Comparison of ENCODE assay signal across 13 cellular contexts in genomic region chr9:133340256-133340655, GRCh38. TPM values are rescaled to one million over a fixed set of nuclear protein-coding genes. Genes with fewer than 3 reads are reported as not detected.
DNase-seq lines count a peak whose midpoint lies in the region; ATAC-seq, FAIRE-seq and TF ChIP-seq lines count a peak whose summit lies in the region.
"Had no signal": no experiment of that assay in that cellular context is flagged by ENCODE, and none has a peak within 500 bp of the region (broad histone marks: within the 10 kb centered on the region; RNA-seq: fewer than 3 reads in every experiment).

No MANE protein-coding gene starts in this region.

- no peaks in the 10 kb centered on the region for H3K27me3 ChIP-seq in CD8-positive, alpha-beta T cell (ENCODE audit: insufficient read depth, low read length)
- H3K27me3 ChIP-seq in Loucy (ENCODE audit: insufficient read depth, low read length, poor library complexity, severe bottlenecking) (no peaks in the 10 kb centered on the region), small intestine (ENCODE audit: control insufficient read depth in 2 of 2, insufficient read depth in 2 of 2, low read length in 2 of 2) (no peaks in the 10 kb centered on the region)
- H3K27me3 ChIP-seq: tibial artery had no signal

- no peaks in the 10 kb centered on the region for H3K9me2 ChIP-seq in Loucy (replicated peaks; ENCODE audit: low read depth, low read length)

- H3K27ac ChIP-seq in CD8-positive, alpha-beta T cell (ENCODE audit: low read depth, low read length), result peak overlapping the region; percentile 6
- peak overlapping the region in 1 of 2 donors; percentile 3 for H3K27ac ChIP-seq in small intestine (ENCODE audit: low read depth in 1 of 2, low read length in 1 of 2)
- H3K27ac ChIP-seq: tibial artery had no signal

- intact Hi-C loops in CD8-positive, alpha-beta T cell (cut with DNase I, micrococcal nuclease), result loop anchor here in 1 of 2 experiments (10.0 kb wide), 1 partner anchor 795 kb away; the partner anchor contains the start of gene WDR5
- intact Hi-C loops in activated CD8-positive, alpha-beta T cell treated with anti-CD3 and anti-CD28 coated beads for 36 hours (cut with micrococcal nuclease), result no loop called here

- peak overlapping the region; percentile 11 for H3K4me2 ChIP-seq in Loucy (ENCODE audit: low read depth, low read length, poor library complexity, severe bottlenecking)

- FAIRE-seq in small intestine (lab: Jason Lieb, UNC), result no peak
- FAIRE-seq: frontal cortex had no signal

- no peaks in the 10 kb centered on the region for H3K27me3 Mint-ChIP-seq in CD8-positive, alpha-beta T cell (ENCODE audit: low read depth)
- no peaks in the 10 kb centered on the region for H3K27me3 Mint-ChIP-seq in activated CD8-positive, alpha-beta T cell treated with anti-CD3 and anti-CD28 coated beads for 36 hours
- no peaks in the 10 kb centered on the region for H3K27me3 Mint-ChIP-seq in naive thymus-derived CD8-positive, alpha-beta T cell

- POLR2A ChIA-PET in CD8-positive, alpha-beta T cell (lab: Charles Lee), result interaction anchor here (1.3 to 2.0 kb wide), 2 partner anchors 10 to 16 kb away, joined by 3 to 5 read pairs; partner anchors contain the start of genes SURF1 and SURF2
- POLR2A ChIA-PET in activated CD8-positive, alpha-beta T cell treated with anti-CD3 and anti-CD28 coated beads for 36 hours (lab: Charles Lee), result interaction anchor here (24.9 kb wide), 1 partner anchor 21 kb away, joined by 872 read pairs; the partner anchor contains the start of genes MED22, RPL7A, SURF1 and SURF2
- POLR2A ChIA-PET in naive thymus-derived CD8-positive, alpha-beta T cell (lab: Charles Lee), result interaction anchor here (1.3 to 2.1 kb wide), 4 partner anchors 9 to 310 kb away, joined by 5 to 11 read pairs (median 8); partner anchors contain the start of genes GTF3C5, MED22, RPL7A and SURF1

- WGBS in small intestine, 3 donors, result 63 to 90% (median 72%) methylated on average over 3 of the region's 3 CpGs

- H2AFZ ChIP-seq in Loucy (ENCODE audit: low read length), result no peak overlapping the region

- peaks cover 62% of the 10 kb centered on the region for H3K36me3 Mint-ChIP-seq in CD8-positive, alpha-beta T cell
- peaks cover 58% of the 10 kb centered on the region for H3K36me3 Mint-ChIP-seq in activated CD8-positive, alpha-beta T cell treated with anti-CD3 and anti-CD28 coated beads for 36 hours (ENCODE audit: low read depth)
- peaks cover 0 to 49% (median 5%) of the 10 kb centered on the region in 3 donors for H3K36me3 Mint-ChIP-seq in naive thymus-derived CD8-positive, alpha-beta T cell

- no peaks in the 10 kb centered on the region for H3K9me3 ChIP-seq in CD8-positive, alpha-beta T cell (ENCODE audit: low read length)
- H3K9me3 ChIP-seq in Loucy (ENCODE audit: insufficient read depth, low read depth, low read length) (no peaks in the 10 kb centered on the region), small intestine (ENCODE audit: control insufficient read depth, low read depth) (no peaks in the 10 kb centered on the region)
- H3K9me3 ChIP-seq: tibial artery had no signal

- peak overlapping the region; percentile 77 for H3K27ac Mint-ChIP-seq in CD8-positive, alpha-beta T cell
- peak overlapping the region; percentile 78 for H3K27ac Mint-ChIP-seq in activated CD8-positive, alpha-beta T cell treated with anti-CD3 and anti-CD28 coated beads for 36 hours
- H3K27ac Mint-ChIP-seq in naive thymus-derived CD8-positive, alpha-beta T cell, result peak overlapping the region; percentile 67 to 93 (median 84)

- peaks cover 11% of the 10 kb centered on the region for H3K79me2 ChIP-seq in Loucy (ENCODE audit: insufficient read depth, low read length)

- H3K9me3 Mint-ChIP-seq in CD8-positive, alpha-beta T cell, result no peaks in the 10 kb centered on the region
- no peaks in the 10 kb centered on the region for H3K9me3 Mint-ChIP-seq in activated CD8-positive, alpha-beta T cell treated with anti-CD3 and anti-CD28 coated beads for 36 hours
- no peaks in the 10 kb centered on the region for H3K9me3 Mint-ChIP-seq in naive thymus-derived CD8-positive, alpha-beta T cell

- no peaks in the 10 kb centered on the region for H3F3A ChIP-seq in Loucy (ENCODE audit: low read depth)

- peaks cover 3% of the 10 kb centered on the region for H4K20me1 ChIP-seq in Loucy (ENCODE audit: insufficient read depth, low read length, poor library complexity, severe bottlenecking)

- no peak for TF ChIP-seq CTCF in CD8-positive, alpha-beta T cell (IDR thresholded peaks at IDR 0.05)
- TF ChIP-seq CTCF in Loucy (conservative IDR thresholded peaks at IDR 0.05; ENCODE audit: low read length) (no peak), GM20000 (IDR thresholded peaks at IDR 0.05; ENCODE audit: extremely low read depth, missing control alignments) (no peak)
- TF ChIP-seq CTCF in activated CD8-positive, alpha-beta T cell treated with anti-CD3 and anti-CD28 coated beads for 36 hours (IDR thresholded peaks at IDR 0.05), result no peak

- H3K4me1 Mint-ChIP-seq in CD8-positive, alpha-beta T cell (ENCODE audit: low read depth), result peaks cover 34% of the 10 kb centered on the region
- peaks cover 37% of the 10 kb centered on the region for H3K4me1 Mint-ChIP-seq in activated CD8-positive, alpha-beta T cell treated with anti-CD3 and anti-CD28 coated beads for 36 hours (ENCODE audit: low read depth)
- H3K4me1 Mint-ChIP-seq in naive thymus-derived CD8-positive, alpha-beta T cell, result peaks cover 22 to 66% (median 49%) of the 10 kb centered on the region in 4 donors

- ATAC-seq in CD8-positive, alpha-beta T cell, result no peak
- ATAC-seq in activated CD8-positive, alpha-beta T cell treated with anti-CD3 and anti-CD28 coated beads for 36 hours, result no peak
- no peak for ATAC-seq in naive thymus-derived CD8-positive, alpha-beta T cell
- ATAC-seq in GM19397 (IDR thresholded peaks at IDR 0.05; ENCODE audit: unreplicated experiment) (no peak), HG03095 (IDR thresholded peaks at IDR 0.05; ENCODE audit: unreplicated experiment) (no peak)
- ATAC-seq: Panc1 had no signal

- CTCF ChIA-PET in CD8-positive, alpha-beta T cell (lab: Charles Lee), result interaction anchor here (0.7 to 2.0 kb wide), 4 partner anchors 8 to 30 kb away, joined by 4 to 7 read pairs (median 4); partner anchors contain the start of genes MED22 and RPL7A
- CTCF ChIA-PET in activated CD8-positive, alpha-beta T cell treated with anti-CD3 and anti-CD28 coated beads for 36 hours (lab: Charles Lee), result interaction anchor here (0.7 to 1.9 kb wide), 7 partner anchors 8 to 140 kb away, joined by 3 to 7 read pairs (median 3); partner anchors contain the start of genes MED22 and RPL7A

- peak overlapping the region; percentile 31 for H3K9ac ChIP-seq in Loucy (ENCODE audit: low read depth, low read length, poor library complexity, severe bottlenecking)

- no peak for DNase-seq in CD8-positive, alpha-beta T cell
- DNase-seq in activated CD8-positive, alpha-beta T cell treated with anti-CD3 and anti-CD28 coated beads for 36 hours, result no peak
- DNase-seq in naive thymus-derived CD8-positive, alpha-beta T cell, result no peak
- DNase-seq in GM20000 (ENCODE audit: low spot score) (no peak), small intestine (no peak)
- DNase-seq: activated CD8-positive, alpha-beta memory T cell treated with anti-CD3 and anti-CD28 coated beads, Interleukin-2, amount 50 U/mL, for 48 hours; NCI-H1092 treated with DMSO at 0.1 percent for 48 hours; tibial artery had no signal

- H3K4me3 Mint-ChIP-seq in CD8-positive, alpha-beta T cell, result peak overlapping the region; percentile 22
- no peak overlapping the region for H3K4me3 Mint-ChIP-seq in activated CD8-positive, alpha-beta T cell treated with anti-CD3 and anti-CD28 coated beads for 36 hours
- peak overlapping the region in 5 of 10 donors; percentile 30 to 72 (median 63) for H3K4me3 Mint-ChIP-seq in naive thymus-derived CD8-positive, alpha-beta T cell

- no peak overlapping the region for H3K4me3 ChIP-seq in CD8-positive, alpha-beta T cell (ENCODE audit: low read depth, low read length)
- H3K4me3 ChIP-seq in Loucy (ENCODE audit: low read length, poor library complexity, severe bottlenecking) (no peak overlapping the region), small intestine (ENCODE audit: low read depth in 1 of 2, low read length in 2 of 2) (no peak overlapping the region)
- H3K4me3 ChIP-seq: tibial artery had no signal

- peaks cover 28% of the 10 kb centered on the region for H3K4me1 ChIP-seq in CD8-positive, alpha-beta T cell (ENCODE audit: insufficient read depth, low read length)
- peaks cover 10% of the 10 kb centered on the region for H3K4me1 ChIP-seq in Loucy (ENCODE audit: insufficient read depth, low read length, poor library complexity, severe bottlenecking)
- H3K4me1 ChIP-seq in small intestine (ENCODE audit: control insufficient read depth in 2 of 2, insufficient read depth in 1 of 2, low read depth in 1 of 2, low read length in 1 of 2), result no peaks in the 10 kb centered on the region

- peaks cover 13% of the 10 kb centered on the region for H3K36me3 ChIP-seq in CD8-positive, alpha-beta T cell (ENCODE audit: insufficient read depth, low read length)
- peaks cover 24% of the 10 kb centered on the region; the same call in 1 of the 2 replicates for H3K36me3 ChIP-seq in Loucy (ENCODE audit: insufficient read depth, low read length)
- peaks cover 4% of the 10 kb centered on the region in 2 donors for H3K36me3 ChIP-seq in small intestine (ENCODE audit: control insufficient read depth in 2 of 2, insufficient read depth in 2 of 2, low read length in 2 of 2)

RNA-seq across cellular contexts. Expression of gene SURF6, which starts 4.3 kb away (rescaled TPM):
- 10 to 100 TPM; 17.0 to 17.8 TPM for total RNA-seq in CD8-positive, alpha-beta T cell
- 10 to 100 TPM; 24.9 to 28.3 TPM for total RNA-seq in activated CD8-positive, alpha-beta T cell treated with anti-CD3 and anti-CD28 coated beads for 36 hours
- total RNA-seq in naive thymus-derived CD8-positive, alpha-beta T cell, result 10 to 100 TPM; 29.8 to 34.1 TPM
- polyA plus RNA-seq in naive thymus-derived CD8-positive, alpha-beta T cell, result 10 to 100 TPM in 2 of 3 donors, 1 to 10 TPM in 1; 4.9 to 16.9 (median 10.1) TPM
- polyA plus RNA-seq in small intestine, result 10 to 100 TPM; 23.2 to 41.1 (median 32.9) TPM

RNA-seq across cellular contexts. Expression of gene MED22, which starts 7.7 kb away (rescaled TPM):
- 10 to 100 TPM; 17.8 to 21.2 TPM for total RNA-seq in CD8-positive, alpha-beta T cell
- 10 to 100 TPM; 23.4 to 29.0 TPM for total RNA-seq in activated CD8-positive, alpha-beta T cell treated with anti-CD3 and anti-CD28 coated beads for 36 hours
- total RNA-seq in naive thymus-derived CD8-positive, alpha-beta T cell, result 10 to 100 TPM; 38.2 to 46.4 TPM
- polyA plus RNA-seq in naive thymus-derived CD8-positive, alpha-beta T cell, result 10 to 100 TPM; 10.3 to 20.6 (median 17.5) TPM
- polyA plus RNA-seq in small intestine, result 10 to 100 TPM; 10.3 to 17.7 (median 17.6) TPM

RNA-seq across cellular contexts. Expression of gene RPL7A, which starts 7.8 kb away (rescaled TPM):
- total RNA-seq in CD8-positive, alpha-beta T cell, result 1,000 to 10,000 TPM; 2,612 to 2,623 TPM
- 1,000 to 10,000 TPM; 3,479 to 3,507 TPM for total RNA-seq in activated CD8-positive, alpha-beta T cell treated with anti-CD3 and anti-CD28 coated beads for 36 hours
- total RNA-seq in naive thymus-derived CD8-positive, alpha-beta T cell, result 1,000 to 10,000 TPM; 2,300 to 2,355 TPM
- polyA plus RNA-seq in naive thymus-derived CD8-positive, alpha-beta T cell, result 1,000 to 10,000 TPM; 1,183 to 1,387 (median 1,313) TPM
- polyA plus RNA-seq in small intestine, result 1,000 to 10,000 TPM; 1,890 to 3,725 (median 3,312) TPM

RNA-seq across cellular contexts. Expression of gene SURF1, which starts 16.0 kb away (rescaled TPM):
- 10 to 100 TPM; 34.3 to 36.8 TPM for total RNA-seq in CD8-positive, alpha-beta T cell
- total RNA-seq in activated CD8-positive, alpha-beta T cell treated with anti-CD3 and anti-CD28 coated beads for 36 hours, result 10 to 100 TPM; 22.1 to 25.3 TPM
- 10 to 100 TPM; 58.7 to 59.5 TPM for total RNA-seq in naive thymus-derived CD8-positive, alpha-beta T cell
- polyA plus RNA-seq in naive thymus-derived CD8-positive, alpha-beta T cell, result 100 to 1,000 TPM in 2 of 3 donors, 10 to 100 TPM in 1; 90.6 to 119 (median 112) TPM
- 10 to 100 TPM; 83.3 to 94.4 (median 87.5) TPM for polyA plus RNA-seq in small intestine

RNA-seq across cellular contexts. Expression of gene SURF2, which starts 16.1 kb away (rescaled TPM):
- total RNA-seq in CD8-positive, alpha-beta T cell, result 10 to 100 TPM; 18.6 to 21.9 TPM
- total RNA-seq in activated CD8-positive, alpha-beta T cell treated with anti-CD3 and anti-CD28 coated beads for 36 hours, result 10 to 100 TPM; 14.6 to 21.5 TPM
- total RNA-seq in naive thymus-derived CD8-positive, alpha-beta T cell, result 10 to 100 TPM; 22.8 to 24.7 TPM
- polyA plus RNA-seq in naive thymus-derived CD8-positive, alpha-beta T cell, result 10 to 100 TPM; 39.8 to 52.0 (median 49.9) TPM
- 10 to 100 TPM; 30.3 to 66.0 (median 54.9) TPM for polyA plus RNA-seq in small intestine
